ENCODE assay signal across 8 cellular contexts in genomic region chr17:17354560-17355357, GRCh38.
DNase-seq lines count a peak whose midpoint lies in the region; ATAC-seq, FAIRE-seq and TF ChIP-seq lines count a peak whose summit lies in the region.

No MANE protein-coding gene starts in this region.

- ATAC-seq in DND-41 (ENCODE audit: insufficient read depth, low read depth) (peak; percentile 76), SK-N-SH treated with all-trans-retinoic acid at 6 μM for 48 hours (peak; percentile 63), HG03097 (IDR thresholded peaks at IDR 0.05; ENCODE audit: low FRiP score, unreplicated experiment) (no peak)

- DNase-seq in DND-41 (peak; percentile 85), MV-4-11 (lab: John Stamatoyannopoulos, UW) (peak; percentile 68), glomerular visceral epithelial cell (ENCODE audit: extremely low spot score) (peak; percentile 73), posterior cingulate gyrus (peak; percentile 53 to 95 (median 70)), urothelium cell line (ENCODE audit: low spot score) (peak; percentile 78)
- DNase-seq in activated naive CD4-positive, alpha-beta T cell (lab: John Stamatoyannopoulos, UW) = peak; percentile 32 to 73 (median 58)

- no peak overlapping the region for H3K4me3 ChIP-seq in DND-41 (ENCODE audit: low read depth in 1 of 2, low read length in 2 of 2)

- H4K20me1 ChIP-seq in DND-41 (ENCODE audit: insufficient read depth, low read length) = no peaks in the 10 kb centered on the region; the same call in 1 of the 2 replicates

- H2AFZ ChIP-seq in DND-41 (ENCODE audit: low read depth, low read length) = peak overlapping the region; percentile 28

- no peaks in the 10 kb centered on the region for H3K79me2 ChIP-seq in DND-41 (ENCODE audit: insufficient read depth, low read length)

- H3K27ac ChIP-seq in DND-41 (ENCODE audit: low read length) = peak overlapping the region; percentile 34; the same call in 1 of the 2 replicates

- peaks cover 10% of the 10 kb centered on the region for H3K9me3 ChIP-seq in DND-41 (ENCODE audit: insufficient read depth, low read length, severe bottlenecking)

- no peaks in the 10 kb centered on the region for H3K27me3 ChIP-seq in DND-41 (ENCODE audit: insufficient read depth, low read length, poor library complexity)

- H3K4me1 ChIP-seq in DND-41 (ENCODE audit: insufficient read depth, low read length) = peaks cover 23% of the 10 kb centered on the region

- H3K9ac ChIP-seq in DND-41 (ENCODE audit: low read depth, low read length) = 0 out of 2 replicates have a peak overlapping the region, but pooled peaks have one; percentile 11

- intact Hi-C loops in posterior cingulate gyrus (cut with DNase I) = loop anchor here (1.0 to 2.0 kb wide), 2 partner anchors 216 to 287 kb away; no protein-coding TSS in a partner anchor

- FAIRE-seq in urothelium cell line (lab: Jason Lieb, UNC) = peak; percentile 84

- peak; percentile 94 for TF ChIP-seq CTCF in DND-41 (IDR thresholded peaks at IDR 0.05; ENCODE audit: borderline replicate concordance, extremely low read depth, low read length, poor library complexity, severe bottlenecking)

- no peaks in the 10 kb centered on the region for H3K36me3 ChIP-seq in DND-41 (ENCODE audit: insufficient read depth, low read length)

- peak overlapping the region; percentile 21; the same call in 1 of the 2 replicates for H3K4me2 ChIP-seq in DND-41 (ENCODE audit: insufficient read depth, low read length)

TF ChIP-seq in SK-N-SH treated with all-trans-retinoic acid at 6 μM for 48 hours, 23 proteins besides CTCF, POLR2A, EP300 and RAD21:
- no peak for TF ChIP-seq SNAI2 (CRISPR knock-in tag; IDR thresholded peaks at IDR 0.05)
- no peak for TF ChIP-seq CSDC2 (CRISPR knock-in tag; IDR thresholded peaks at IDR 0.05)
- no peak for TF ChIP-seq ZNF565 (CRISPR knock-in tag; conservative IDR thresholded peaks at IDR 0.05; ENCODE audit: low read depth)
- TF ChIP-seq GLIS3 (CRISPR knock-in tag; IDR thresholded peaks at IDR 0.05) = no peak
- TF ChIP-seq TCF4 (CRISPR knock-in tag; IDR thresholded peaks at IDR 0.05; ENCODE audit: borderline replicate concordance) = no peak
- TF ChIP-seq ZNF70 (CRISPR knock-in tag; IDR thresholded peaks at IDR 0.05) = no peak
- no peak for TF ChIP-seq ESRRG (CRISPR knock-in tag; IDR thresholded peaks at IDR 0.05)
- TF ChIP-seq, protein P1, sequence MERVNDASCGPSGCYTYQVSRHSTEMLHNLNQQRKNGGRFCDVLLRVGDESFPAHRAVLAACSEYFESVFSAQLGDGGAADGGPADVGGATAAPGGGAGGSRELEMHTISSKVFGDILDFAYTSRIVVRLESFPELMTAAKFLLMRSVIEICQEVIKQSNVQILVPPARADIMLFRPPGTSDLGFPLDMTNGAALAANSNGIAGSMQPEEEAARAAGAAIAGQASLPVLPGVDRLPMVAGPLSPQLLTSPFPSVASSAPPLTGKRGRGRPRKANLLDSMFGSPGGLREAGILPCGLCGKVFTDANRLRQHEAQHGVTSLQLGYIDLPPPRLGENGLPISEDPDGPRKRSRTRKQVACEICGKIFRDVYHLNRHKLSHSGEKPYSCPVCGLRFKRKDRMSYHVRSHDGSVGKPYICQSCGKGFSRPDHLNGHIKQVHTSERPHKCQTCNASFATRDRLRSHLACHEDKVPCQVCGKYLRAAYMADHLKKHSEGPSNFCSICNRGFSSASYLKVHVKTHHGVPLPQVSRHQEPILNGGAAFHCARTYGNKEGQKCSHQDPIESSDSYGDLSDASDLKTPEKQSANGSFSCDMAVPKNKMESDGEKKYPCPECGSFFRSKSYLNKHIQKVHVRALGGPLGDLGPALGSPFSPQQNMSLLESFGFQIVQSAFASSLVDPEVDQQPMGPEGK (CRISPR knock-in tag; IDR thresholded peaks at IDR 0.05; ENCODE audit: borderline replicate concordance) = no peak
- TF ChIP-seq ZNF8 (CRISPR knock-in tag; IDR thresholded peaks at IDR 0.05) = no peak
- no peak for TF ChIP-seq CSRNP3 (CRISPR knock-in tag; IDR thresholded peaks at IDR 0.05)
- TF ChIP-seq RARB (CRISPR knock-in tag; IDR thresholded peaks at IDR 0.05) = no peak
- TF ChIP-seq ZFP3 (CRISPR knock-in tag; IDR thresholded peaks at IDR 0.05) = no peak
- no peak for TF ChIP-seq BACH2 (CRISPR knock-in tag; IDR thresholded peaks at IDR 0.05; ENCODE audit: borderline replicate concordance)
- TF ChIP-seq CREB5 (CRISPR knock-in tag; IDR thresholded peaks at IDR 0.05; ENCODE audit: low read depth) = no peak
- TF ChIP-seq ZFP30 (CRISPR knock-in tag; IDR thresholded peaks at IDR 0.05) = no peak
- TF ChIP-seq POU6F1 (CRISPR knock-in tag; IDR thresholded peaks at IDR 0.05; ENCODE audit: borderline replicate concordance, low read depth) = no peak
